In the genomic region with DNA sequence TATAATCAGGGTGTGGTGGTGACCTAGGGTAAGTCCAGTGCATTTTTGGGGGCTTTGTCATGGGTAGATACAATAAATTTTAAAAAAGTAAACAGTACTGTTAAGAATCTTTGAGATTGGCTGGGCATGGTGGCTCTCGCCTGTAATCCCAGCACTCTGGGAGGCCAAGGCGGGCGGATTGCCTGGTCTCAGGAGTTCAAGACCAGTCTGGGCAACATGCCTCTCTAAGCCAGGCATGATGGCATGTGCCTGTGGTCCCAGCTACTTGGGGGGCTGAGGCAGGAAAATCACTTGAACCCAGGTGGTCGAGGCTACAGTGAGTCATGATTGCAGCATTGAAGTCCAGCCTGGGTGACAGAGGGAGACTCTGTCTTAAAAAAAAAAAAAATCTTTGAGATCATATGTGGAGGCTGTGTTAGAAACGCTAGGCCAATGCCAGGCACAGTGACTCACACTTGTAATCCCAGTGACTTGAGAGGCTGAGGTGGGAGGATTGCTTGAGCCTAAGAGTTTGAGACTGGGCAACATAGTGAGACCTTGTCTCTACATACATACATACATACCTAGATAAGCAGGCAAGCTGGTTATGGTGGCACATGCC, we compare ENCODE assay signal across 11 cellular contexts.
A peak's percentile ranks its signal among the peaks of the same experiment; 100 is the strongest.
DNase-seq lines count a peak whose midpoint lies in the region; ATAC-seq, FAIRE-seq and TF ChIP-seq lines count a peak whose summit lies in the region.
"Had no signal": no experiment of that assay in that cellular context is flagged by ENCODE, and none has a peak within 500 bp of the region (broad histone marks: within the 10 kb centered on the region; RNA-seq: fewer than 3 reads in every experiment).

No MANE protein-coding gene starts in this region.

- no peaks in the 10 kb centered on the region for H3K9me3 ChIP-seq in trophoblast cell (ENCODE audit: insufficient read depth, low read depth, low read length)

- DNase-seq in Calu3 (peak; percentile 15), HTR-8/SVneo (ENCODE audit: insufficient read length, low spot score) (no peak), astrocyte of the spinal cord (ENCODE audit: low read depth, low spot score) (peak; percentile 6), trophoblast cell (peak; percentile 90 to 94), NCI-H2171 treated with DMSO at 0.1 percent for 48 hours (lab: John Stamatoyannopoulos, UW) (no peak)
- no peak for DNase-seq in stimulated activated naive CD4-positive, alpha-beta T cell treated with Interleukin-2 at 50 U/mL for 16 hours (lab: John Stamatoyannopoulos, UW)
- DNase-seq: activated gamma-delta T cell treated with Interleukin-2 at 50 U/mL for 16 hours, NCI-H446 had no signal

- H3K9me3 Mint-ChIP-seq in Calu3 (ENCODE audit: low read depth, unreplicated experiment), result no peaks in the 10 kb centered on the region

- H3K36me3 ChIP-seq in trophoblast cell (ENCODE audit: control insufficient read depth in 1 of 2, insufficient read depth in 2 of 2, low read length in 2 of 2), result no peaks in the 10 kb centered on the region

- peak overlapping the region; percentile 88 for H4K91ac ChIP-seq in trophoblast cell (ENCODE audit: low read depth, low read length)

- H3K27me3 ChIP-seq in trophoblast cell (ENCODE audit: insufficient read depth, low read length), result no peaks in the 10 kb centered on the region

- no peak overlapping the region for H3K4me2 ChIP-seq in trophoblast cell (ENCODE audit: low read length)

- H3K4ac ChIP-seq in trophoblast cell (ENCODE audit: low read depth, low read length), result peak overlapping the region; percentile 78

- H3K27ac Mint-ChIP-seq in Calu3 (ENCODE audit: unreplicated experiment), result peak overlapping the region; percentile 11

- no peak overlapping the region for H3K23ac ChIP-seq in trophoblast cell (ENCODE audit: low read length)

- H3K9ac ChIP-seq in trophoblast cell (ENCODE audit: low read length), result no peak overlapping the region

- peak; percentile 98 for FAIRE-seq in HTR-8/SVneo (lab: Jason Lieb, UNC)

- intact Hi-C loops in Calu3 (cut with micrococcal nuclease; ENCODE audit: unreplicated experiment), result no loop called here

- no peak overlapping the region for H4K12ac ChIP-seq in trophoblast cell (ENCODE audit: low read depth, low read length)

- H3K79me2 ChIP-seq in trophoblast cell (ENCODE audit: control insufficient read depth, insufficient read depth, low read length, poor library complexity), result peaks cover 10% of the 10 kb centered on the region

- H3K79me1 ChIP-seq in trophoblast cell (ENCODE audit: low read length), result peaks cover 19% of the 10 kb centered on the region

- H3K4me3 Mint-ChIP-seq in Calu3 (ENCODE audit: low read depth, unreplicated experiment), result no peak overlapping the region

- H3K14ac ChIP-seq in trophoblast cell (ENCODE audit: low read length), result peak overlapping the region; percentile 84

- H2BK12ac ChIP-seq in trophoblast cell (ENCODE audit: low read length), result peak overlapping the region; percentile 99

- H2BK120ac ChIP-seq in trophoblast cell (ENCODE audit: insufficient read depth, low read length, poor library complexity), result peak overlapping the region; percentile 69

- peak overlapping the region; percentile 67 for H2AFZ ChIP-seq in trophoblast cell (ENCODE audit: insufficient read depth, low read length, poor library complexity)

- in situ Hi-C loops in astrocyte of the spinal cord (cut with HindIII; ENCODE audit: low sequenced_read_pairs), result no loop called here

- CTCF ChIA-PET in Calu3 (lab: Charles Lee), result interaction anchor here (0.5 kb wide), 1 partner anchor 117 kb away, joined by 3 read pairs; no protein-coding TSS in a partner anchor

- no peak overlapping the region for H3K4me3 ChIP-seq in astrocyte of the spinal cord (ENCODE audit: low read depth, low read length)
- H3K4me3 ChIP-seq in trophoblast cell (ENCODE audit: low read depth, low read length), result no peak overlapping the region
- H3K4me3 ChIP-seq: lung had no signal

- H3K4me1 Mint-ChIP-seq in Calu3 (ENCODE audit: low read depth, unreplicated experiment), result peaks cover 13% of the 10 kb centered on the region

- TF ChIP-seq CTCF in Calu3 (IDR thresholded peaks at IDR 0.05; ENCODE audit: unreplicated experiment) (no peak), astrocyte of the spinal cord (IDR thresholded peaks at IDR 0.05; ENCODE audit: low read depth, low read length) (no peak)

- H3K4me1 ChIP-seq in trophoblast cell (ENCODE audit: control insufficient read depth in 1 of 2, insufficient read depth in 2 of 2, low read length in 2 of 2), result peaks cover 30 to 36% of the 10 kb centered on the region in 2 experiments

- no peak for ATAC-seq in HG02623 (IDR thresholded peaks at IDR 0.05; ENCODE audit: unreplicated experiment)
- ATAC-seq in HG03469 (IDR thresholded peaks at IDR 0.05; ENCODE audit: unreplicated experiment), result no peak

- peak overlapping the region; percentile 97 for H3K18ac ChIP-seq in trophoblast cell (ENCODE audit: low read length)

- WGBS in trophoblast cell (ENCODE audit: extremely low coverage, insufficient coverage, insufficient read length), result no CpG with 5 or more reads among the region's 5 CpGs

- no TSS peak for BruUV-seq in Calu3 (replicated peaks; lab: Mats Ljungman, UMichigan)

- no peaks in the 10 kb centered on the region for H3K27me3 Mint-ChIP-seq in Calu3 (ENCODE audit: unreplicated experiment)

- H3K27ac ChIP-seq in trophoblast cell (ENCODE audit: low read depth, low read length), result peak overlapping the region; percentile 81

- H4K8ac ChIP-seq in trophoblast cell (ENCODE audit: low read depth, low read length), result peak overlapping the region; percentile 55

- no peaks in the 10 kb centered on the region for H3K36me3 Mint-ChIP-seq in Calu3 (ENCODE audit: insufficient read depth, unreplicated experiment)

- H2BK5ac ChIP-seq in trophoblast cell (ENCODE audit: low read depth, low read length, poor library complexity), result peak overlapping the region; percentile 89

- H2AK5ac ChIP-seq in trophoblast cell (ENCODE audit: low read length), result peak overlapping the region; percentile 99

Comparison
In these comparisons a context has a peak if more than half of its experiments do, and no peak if none do; other contexts are left out.
1. DNase-seq: peak in Calu3 (single experiment), astrocyte of the spinal cord (single experiment) and trophoblast cell (2 of 2); none in HTR-8/SVneo (single experiment), stimulated activated naive CD4-positive, alpha-beta T cell treated with Interleukin-2 at 50 U/mL for 16 hours (single experiment) and NCI-H2171 treated with DMSO at 0.1 percent for 48 hours (single experiment).